In the genomic region with DNA sequence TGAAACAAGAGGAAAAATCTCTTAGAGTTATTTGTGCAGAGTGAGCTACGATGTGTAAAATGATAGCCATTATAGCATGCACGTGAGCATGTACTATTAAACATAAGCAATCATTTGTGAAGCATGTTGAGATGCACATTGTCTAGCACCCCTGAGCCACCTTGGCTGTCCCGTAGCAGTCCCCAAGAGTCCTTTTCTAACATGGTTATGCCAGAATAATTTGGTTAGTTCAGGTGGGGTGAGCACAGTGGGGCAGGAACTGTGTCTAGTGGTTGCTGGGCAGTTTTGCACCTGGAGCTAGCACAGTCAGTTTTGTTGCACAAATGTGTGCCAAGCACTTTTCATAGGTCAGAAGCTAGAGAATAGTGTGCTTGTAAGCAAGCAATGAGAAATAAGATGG, we compare ENCODE assay signal across 24 cellular contexts.
A peak's percentile ranks its signal among the peaks of the same experiment; 100 is the strongest.
DNase-seq lines count a peak whose midpoint lies in the region; ATAC-seq, FAIRE-seq and TF ChIP-seq lines count a peak whose summit lies in the region.
"Had no signal": no experiment of that assay in that cellular context is flagged by ENCODE, and none has a peak within 500 bp of the region (broad histone marks: within the 10 kb centered on the region; RNA-seq: fewer than 3 reads in every experiment).

No MANE protein-coding gene starts in this region.

- H3K27ac ChIP-seq in CD4-positive, alpha-beta memory T cell (ENCODE audit: low read depth, low read length): peak overlapping the region; percentile 25
- H3K27ac ChIP-seq in GM23338 (ENCODE audit: low read depth) (no peak overlapping the region), mucosa of rectum (ENCODE audit: low read depth in 2 of 2, low read length in 2 of 2) (peak overlapping the region; percentile 20 to 45)
- H3K27ac ChIP-seq: left ventricle myocardium inferior, tibial artery had no signal

- FAIRE-seq in GM12891 (lab: Jason Lieb, UNC): no peak
- FAIRE-seq: astrocyte had no signal

- peak overlapping the region; percentile 80 to 96 (median 88) for H3K4me3 Mint-ChIP-seq in CD4-positive, alpha-beta memory T cell
- H3K4me3 Mint-ChIP-seq in GM23338: no peak overlapping the region
- H3K4me3 Mint-ChIP-seq in activated naive CD8-positive, alpha-beta T cell: peak overlapping the region; percentile 69
- H3K4me3 Mint-ChIP-seq: HFFc6; stimulated activated memory B cell treated with anti-CD40 and anti-IgM and Interleukin-4, amounts not matched to agents 10 μg/mL and 1 μg/mL and 100 μg/mL, for 72 hours had no signal

- H3K9me2 ChIP-seq in GM23338 (ENCODE audit: insufficient read depth): no peaks in the 10 kb centered on the region
- H3K9me2 ChIP-seq: SK-N-SH had no signal

- H3K27me3 ChIP-seq in CD4-positive, alpha-beta memory T cell (ENCODE audit: insufficient read depth, low read length): no peaks in the 10 kb centered on the region
- no peaks in the 10 kb centered on the region for H3K27me3 ChIP-seq in GM23338 (ENCODE audit: insufficient read depth)
- no peaks in the 10 kb centered on the region for H3K27me3 ChIP-seq in mucosa of rectum (ENCODE audit: control insufficient read depth in 2 of 2, insufficient read depth in 2 of 2, low read length in 2 of 2)
- H3K27me3 ChIP-seq: heart right ventricle, tibial artery had no signal

- peaks cover 0 to 5% of the 10 kb centered on the region in 2 donors for H3K36me3 Mint-ChIP-seq in CD4-positive, alpha-beta memory T cell
- no peaks in the 10 kb centered on the region for H3K36me3 Mint-ChIP-seq in GM23338 (ENCODE audit: low read depth)
- H3K36me3 Mint-ChIP-seq in activated naive CD8-positive, alpha-beta T cell: no peaks in the 10 kb centered on the region
- H3K36me3 Mint-ChIP-seq: stimulated activated memory B cell treated with anti-CD40 and anti-IgM and Interleukin-4, amounts not matched to agents 10 μg/mL and 1 μg/mL and 100 μg/mL, for 72 hours had no signal

- CTCF ChIA-PET in CD4-positive, alpha-beta memory T cell (lab: Charles Lee; ENCODE audit: partially characterized antibody): interaction anchor here (1.0 to 5.8 kb wide), 7 partner anchors 8 to 954 kb away, joined by 3 to 40 read pairs (median 10); a partner anchor contains a TSS

- H3K9me3 Mint-ChIP-seq in CD4-positive, alpha-beta memory T cell: no peaks in the 10 kb centered on the region
- no peaks in the 10 kb centered on the region; the same call in 2 of the 3 replicates for H3K9me3 Mint-ChIP-seq in GM23338
- no peaks in the 10 kb centered on the region for H3K9me3 Mint-ChIP-seq in activated naive CD8-positive, alpha-beta T cell (ENCODE audit: low read depth)
- H3K9me3 Mint-ChIP-seq: HFFc6; stimulated activated memory B cell treated with anti-CD40 and anti-IgM and Interleukin-4, amounts not matched to agents 10 μg/mL and 1 μg/mL and 100 μg/mL, for 72 hours had no signal

- H3K4me3 ChIP-seq in CD4-positive, alpha-beta memory T cell (ENCODE audit: low read length in 2 of 2): peak overlapping the region; percentile 20 to 47
- H3K4me3 ChIP-seq in GM23338 (no peak overlapping the region), mucosa of rectum (ENCODE audit: low read length in 2 of 2) (peak overlapping the region in 1 of 2 donors; percentile 51)
- H3K4me3 ChIP-seq: left ventricle myocardium inferior, tibial artery had no signal

- H2AFZ ChIP-seq in GM23338: 0 out of 2 replicates have a peak overlapping the region, but pooled peaks have one; percentile 16

- TF ChIP-seq CTCF in GM23338 (conservative IDR thresholded peaks at IDR 0.05; ENCODE audit: low read depth in 2 of 2): no peak

- peaks cover 38 to 90% (median 61%) of the 10 kb centered on the region in 4 donors for H3K4me1 Mint-ChIP-seq in CD4-positive, alpha-beta memory T cell
- H3K4me1 Mint-ChIP-seq in GM23338: peaks cover 19% of the 10 kb centered on the region
- peaks cover 43% of the 10 kb centered on the region for H3K4me1 Mint-ChIP-seq in activated naive CD8-positive, alpha-beta T cell (ENCODE audit: low read depth)
- H3K4me1 Mint-ChIP-seq: stimulated activated memory B cell treated with anti-CD40 and anti-IgM and Interleukin-4, amounts not matched to agents 10 μg/mL and 1 μg/mL and 100 μg/mL, for 72 hours had no signal

- intact Hi-C loops in CD4-positive, alpha-beta memory T cell (cut with micrococcal nuclease): loop anchor here (5.0 kb wide), 3 partner anchors 525 to 815 kb away; no protein-coding TSS in a partner anchor

- no peak for ATAC-seq in GM23338
- ATAC-seq: heart right ventricle; stimulated activated memory B cell treated with anti-CD40 and anti-IgM and Interleukin-4, amounts not matched to agents 10 μg/mL and 1 μg/mL and 100 μg/mL, for 72 hours had no signal

- no peaks in the 10 kb centered on the region for H4K20me1 ChIP-seq in GM23338 (replicated peaks; ENCODE audit: insufficient read depth)

- no peak overlapping the region for H3K9ac ChIP-seq in mucosa of rectum (ENCODE audit: low read depth in 1 of 2, low read length in 2 of 2)
- H3K9ac ChIP-seq: SK-N-SH had no signal

- no peaks in the 10 kb centered on the region for H3F3A ChIP-seq in GM23338 (replicated peaks; ENCODE audit: low read depth)

- peaks cover 52% of the 10 kb centered on the region for H3K4me1 ChIP-seq in CD4-positive, alpha-beta memory T cell (ENCODE audit: insufficient read depth, low read length)
- H3K4me1 ChIP-seq in GM23338 (ENCODE audit: insufficient read depth) (0 out of 2 replicates have a peak, but pooled peaks cover 9% of the 10 kb centered on the region), mucosa of rectum (ENCODE audit: control insufficient read depth in 2 of 2, insufficient read depth in 2 of 2, low read length in 2 of 2) (no peaks in the 10 kb centered on the region)
- H3K4me1 ChIP-seq: heart right ventricle, left ventricle myocardium inferior, tibial artery had no signal

- no peaks in the 10 kb centered on the region for H3K79me2 ChIP-seq in GM23338 (replicated peaks; ENCODE audit: insufficient read depth)

- POLR2A ChIA-PET in CD4-positive, alpha-beta memory T cell (lab: Charles Lee; ENCODE audit: partially characterized antibody): interaction anchor here (0.7 to 5.1 kb wide), 12 partner anchors 11 to 958 kb away, joined by 3 to 101 read pairs (median 6); a partner anchor contains a TSS

- H3K27ac Mint-ChIP-seq in CD4-positive, alpha-beta memory T cell: peak overlapping the region; percentile 68 to 97 (median 80)
- H3K27ac Mint-ChIP-seq in GM23338: no peak overlapping the region
- peak overlapping the region; percentile 85 for H3K27ac Mint-ChIP-seq in activated naive CD8-positive, alpha-beta T cell
- H3K27ac Mint-ChIP-seq: HFFc6; stimulated activated memory B cell treated with anti-CD40 and anti-IgM and Interleukin-4, amounts not matched to agents 10 μg/mL and 1 μg/mL and 100 μg/mL, for 72 hours had no signal

- H3K27me3 Mint-ChIP-seq in CD4-positive, alpha-beta memory T cell: no peaks in the 10 kb centered on the region
- peaks cover 3% of the 10 kb centered on the region for H3K27me3 Mint-ChIP-seq in GM23338 (ENCODE audit: insufficient read depth, low read depth, poor library complexity)
- H3K27me3 Mint-ChIP-seq in activated naive CD8-positive, alpha-beta T cell: no peaks in the 10 kb centered on the region
- H3K27me3 Mint-ChIP-seq: stimulated activated memory B cell treated with anti-CD40 and anti-IgM and Interleukin-4, amounts not matched to agents 10 μg/mL and 1 μg/mL and 100 μg/mL, for 72 hours had no signal

- no peak overlapping the region for H3K4me2 ChIP-seq in GM23338
- H3K4me2 ChIP-seq: SK-N-SH had no signal

- no peaks in the 10 kb centered on the region for H3K36me3 ChIP-seq in CD4-positive, alpha-beta memory T cell (ENCODE audit: insufficient read depth, low read length)
- no peaks in the 10 kb centered on the region for H3K36me3 ChIP-seq in GM23338 (ENCODE audit: insufficient read depth)
- no peaks in the 10 kb centered on the region for H3K36me3 ChIP-seq in mucosa of rectum (ENCODE audit: control insufficient read depth in 2 of 2, insufficient read depth in 2 of 2, low read length in 2 of 2)
- H3K36me3 ChIP-seq: heart right ventricle, left ventricle myocardium inferior, tibial artery had no signal

- no peak for DNase-seq in CD4-positive, alpha-beta memory T cell
- no peak for DNase-seq in GM23338 (ENCODE audit: low spot score)
- DNase-seq in GM12891 (ENCODE audit: insufficient read length, low spot score): no peak
- no peak for DNase-seq in kidney glomerular epithelial cell (lab: John Stamatoyannopoulos, UW)
- no peak for DNase-seq in NCI-H1436 (lab: John Stamatoyannopoulos, UW)
- DNase-seq in NCI-H1436 treated with DMSO at 0.1 percent for 48 hours (lab: John Stamatoyannopoulos, UW): no peak
- DNase-seq: DMS79 treated with DMSO at 0.1 percent for 48 hours; foreskin fibroblast; heart right ventricle; HFFc6; KBM-7; left ventricle myocardium inferior; midbrain; NCI-H2171; NCI-H524 treated with DMSO at 0.1 percent for 48 hours; RPMI8226; SK-N-SH; stimulated activated CD4-positive, alpha-beta T cell treated with anti-CD3 and anti-CD28 coated beads, Interleukin-1b, Interleukin-23, amount 100 ng/mL, for 48 hours; T-helper 9 cell; tibial artery had no signal

- no peaks in the 10 kb centered on the region for H3K9me3 ChIP-seq in CD4-positive, alpha-beta memory T cell (ENCODE audit: control insufficient read depth in 1 of 2, low read length in 2 of 2)
- no peaks in the 10 kb centered on the region for H3K9me3 ChIP-seq in mucosa of rectum (ENCODE audit: control insufficient read depth in 2 of 2, low read length in 2 of 2)
- H3K9me3 ChIP-seq: heart right ventricle, left ventricle myocardium inferior, SK-N-SH, tibial artery had no signal

- TF ChIP-seq POLR2A in GM12891 (IDR thresholded peaks at IDR 0.05; ENCODE audit: low read depth, low read length): no peak

TF ChIP-seq in GM23338, 12 proteins besides CTCF, POLR2A, EP300 and RAD21 (continues in another document):
- TF ChIP-seq ZNF114 (CRISPR knock-in tag; IDR thresholded peaks at IDR 0.05): no peak
- TF ChIP-seq, protein P1, sequence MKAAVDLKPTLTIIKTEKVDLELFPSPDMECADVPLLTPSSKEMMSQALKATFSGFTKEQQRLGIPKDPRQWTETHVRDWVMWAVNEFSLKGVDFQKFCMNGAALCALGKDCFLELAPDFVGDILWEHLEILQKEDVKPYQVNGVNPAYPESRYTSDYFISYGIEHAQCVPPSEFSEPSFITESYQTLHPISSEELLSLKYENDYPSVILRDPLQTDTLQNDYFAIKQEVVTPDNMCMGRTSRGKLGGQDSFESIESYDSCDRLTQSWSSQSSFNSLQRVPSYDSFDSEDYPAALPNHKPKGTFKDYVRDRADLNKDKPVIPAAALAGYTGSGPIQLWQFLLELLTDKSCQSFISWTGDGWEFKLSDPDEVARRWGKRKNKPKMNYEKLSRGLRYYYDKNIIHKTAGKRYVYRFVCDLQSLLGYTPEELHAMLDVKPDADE (IDR thresholded peaks at IDR 0.05): no peak

TF ChIP-seq in GM12891, 5 proteins besides CTCF, POLR2A, EP300 and RAD21:
- TF ChIP-seq PAX5 (IDR thresholded peaks at IDR 0.05; ENCODE audit: insufficient read depth, low read length, severe bottlenecking) (no peak), TAF1 (IDR thresholded peaks at IDR 0.05; ENCODE audit: low read depth, low read length) (no peak), POLR2AphosphoS5 (IDR thresholded peaks at IDR 0.05; ENCODE audit: low read depth, low read length) (no peak), POU2F2 (IDR thresholded peaks at IDR 0.05; ENCODE audit: low read depth, low read length) (no peak), SPI1 (IDR thresholded peaks at IDR 0.05; ENCODE audit: low read depth, low read length) (no peak)
